1 cellular context compared by ENCODE assay signal in genomic region chrX:155881158-155881993, GRCh38.
TF ChIP-seq lines count a peak whose summit lies in the region.

Gene VAMP7, plus strand, starts transcription at chrX:155881345. Its CDS starts 8,122 bp downstream, at chrX:155889467.

TF ChIP-seq in HepG2, 621 proteins besides CTCF, POLR2A, EP300 and RAD21 (continued from another document):
- TF ChIP-seq POGK (CRISPR knock-in tag; conservative IDR thresholded peaks at IDR 0.05), result peak; percentile 16; the same call in 1 of the 2 replicates
- TF ChIP-seq MXI1 (IDR thresholded peaks at IDR 0.05; ENCODE audit: borderline replicate concordance, low read depth, low read length), result peak; percentile 52; the same call in 1 of the 3 replicates
- peak; percentile 46; the same call in 1 of the 2 replicates for TF ChIP-seq ZNF350 (CRISPR knock-in tag; IDR thresholded peaks at IDR 0.05; ENCODE audit: borderline replicate concordance, low read depth)
- TF ChIP-seq ZNF136 (CRISPR knock-in tag; IDR thresholded peaks at IDR 0.05; ENCODE audit: low read depth), result no peak
- peak; percentile 56; the same call in 1 of the 2 replicates for TF ChIP-seq IKZF5 (CRISPR knock-in tag; IDR thresholded peaks at IDR 0.05)
- TF ChIP-seq POLR2AphosphoS5 (IDR thresholded peaks at IDR 0.05; ENCODE audit: low read depth, low read length), result peak; percentile 68
- TF ChIP-seq FOXP4 (CRISPR knock-in tag; IDR thresholded peaks at IDR 0.05), result 0 out of 2 replicates have a peak, but pooled peaks have one; percentile 30
- no peak; the same call in 1 of the 2 replicates for TF ChIP-seq MAZ (IDR thresholded peaks at IDR 0.05; ENCODE audit: borderline replicate concordance, low read depth, low read length)
- TF ChIP-seq MAZ (CRISPR knock-in tag; IDR thresholded peaks at IDR 0.05; ENCODE audit: low read depth), result peak; percentile 51; the same call in 1 of the 2 replicates
- TF ChIP-seq SP1 (IDR thresholded peaks at IDR 0.05), result no peak
- peak; percentile 43; the same call in 1 of the 2 replicates for TF ChIP-seq SP1 (CRISPR knock-in tag; IDR thresholded peaks at IDR 0.05)
- TF ChIP-seq TAF1 (CRISPR knock-in tag; IDR thresholded peaks at IDR 0.05), result peak; percentile 73
- peak; percentile 68 for TF ChIP-seq ATF2 (CRISPR knock-in tag; IDR thresholded peaks at IDR 0.05)
- TF ChIP-seq SP2 (CRISPR knock-in tag; IDR thresholded peaks at IDR 0.05), result peak; percentile 55; the same call in 1 of the 2 replicates
- peak; percentile 73 for TF ChIP-seq ZNF777 (CRISPR knock-in tag; IDR thresholded peaks at IDR 0.05)
- TF ChIP-seq SPEN (CRISPR knock-in tag; IDR thresholded peaks at IDR 0.05; ENCODE audit: low read depth), result peak; percentile 85
- TF ChIP-seq UBTF (CRISPR knock-in tag; IDR thresholded peaks at IDR 0.05), result peak; percentile 46; the same call in 1 of the 2 replicates
- TF ChIP-seq PCBP1 (IDR thresholded peaks at IDR 0.05; ENCODE audit: borderline replicate concordance, low read depth, low read length), result 0 out of 2 replicates have a peak, but pooled peaks have one; percentile 60
TF ChIP-seq in HepG2: peak in this region for 89.
